Comparison of ENCODE assay signal across 13 cellular contexts in the genomic region with DNA sequence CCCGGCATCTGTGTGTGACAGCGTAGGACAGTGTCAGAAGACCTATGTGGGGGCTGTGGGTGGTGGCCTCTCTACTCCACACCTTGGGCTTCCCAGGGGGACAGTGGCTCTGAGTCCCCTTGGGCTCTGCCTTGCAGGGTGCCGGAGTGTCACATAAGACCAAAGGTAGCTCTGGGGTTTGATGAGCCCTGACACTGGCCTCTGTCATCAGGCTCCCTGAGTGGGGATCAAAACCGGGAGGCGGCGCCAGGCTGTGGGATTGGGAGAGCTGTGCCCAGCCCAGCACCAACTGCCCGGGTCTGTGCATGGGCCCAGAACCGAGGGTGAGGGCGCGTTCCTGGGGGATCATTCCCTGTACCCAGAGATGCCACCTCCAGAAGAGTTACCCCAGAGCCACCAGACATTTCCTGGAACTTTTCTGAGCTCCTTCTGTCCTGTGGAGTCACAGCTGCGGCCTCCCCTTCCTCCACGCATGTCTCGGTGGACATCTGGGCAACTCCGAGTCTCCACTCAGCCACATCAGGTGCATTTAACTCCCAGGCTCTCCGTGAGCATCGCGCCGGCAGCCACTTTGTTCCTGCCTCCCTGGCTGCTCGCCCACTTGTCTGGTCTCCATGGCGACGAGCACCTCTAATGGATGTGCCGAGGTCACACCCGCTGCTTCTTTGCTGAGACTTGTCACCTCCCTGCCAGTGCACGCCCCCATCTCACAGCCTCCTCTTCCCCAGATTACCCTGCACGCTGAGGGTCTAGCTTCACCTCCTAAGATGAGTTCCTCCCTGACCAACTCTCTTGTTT.
DNase-seq lines count a peak whose midpoint lies in the region; ATAC-seq, FAIRE-seq and TF ChIP-seq lines count a peak whose summit lies in the region.
"Had no signal": no experiment of that assay in that cellular context is flagged by ENCODE, and none has a peak within 500 bp of the region (broad histone marks: within the 10 kb centered on the region; RNA-seq: fewer than 3 reads in every experiment).

No MANE protein-coding gene starts in this region.

- peaks cover 15% of the 10 kb centered on the region for H3K4me1 ChIP-seq in body of pancreas

- no peaks in the 10 kb centered on the region for H3K36me3 ChIP-seq in body of pancreas (replicated peaks in 1 of 2; ENCODE audit: insufficient read depth in 1 of 2, low read depth in 2 of 2)

- H3K27ac ChIP-seq in body of pancreas (no peak overlapping the region), temporal lobe (ENCODE audit: low read depth, low read length) (peak overlapping the region; percentile 72)

- no peak overlapping the region for H3K4me3 Mint-ChIP-seq in activated naive CD4-positive, alpha-beta T cell treated with anti-CD3 and anti-CD28 coated beads, Interleukin-2, amount 10 ng/mL, durations not matched to agents 7 days and 5 days
- peak overlapping the region in 1 of 5 donors; percentile 15 for H3K4me3 Mint-ChIP-seq in immature natural killer cell
- H3K4me3 Mint-ChIP-seq: B cell had no signal

- no peak for FAIRE-seq in GM12892 (lab: Jason Lieb, UNC)
- FAIRE-seq: TTC549 had no signal

- peak overlapping the region; percentile 88 for H3K27ac Mint-ChIP-seq in activated naive CD4-positive, alpha-beta T cell treated with anti-CD3 and anti-CD28 coated beads, Interleukin-2, amount 10 ng/mL, durations not matched to agents 7 days and 5 days
- H3K27ac Mint-ChIP-seq in immature natural killer cell = peak overlapping the region in 1 of 6 donors; percentile 52
- H3K27ac Mint-ChIP-seq: B cell had no signal

- no peaks in the 10 kb centered on the region for H3K9me3 ChIP-seq in body of pancreas

- no peaks in the 10 kb centered on the region for H3K36me3 Mint-ChIP-seq in activated naive CD4-positive, alpha-beta T cell treated with anti-CD3 and anti-CD28 coated beads, Interleukin-2, amount 10 ng/mL, durations not matched to agents 7 days and 5 days
- H3K36me3 Mint-ChIP-seq in immature natural killer cell = no peaks in the 10 kb centered on the region

- no peak overlapping the region for H3K4me3 ChIP-seq in body of pancreas

- CTCF ChIA-PET in activated naive CD4-positive, alpha-beta T cell treated with anti-CD3 and anti-CD28 coated beads, Interleukin-2, amount 10 ng/mL, durations not matched to agents 7 days and 5 days (lab: Charles Lee) = interaction anchor here (0.8 to 1.0 kb wide), 2 partner anchors 31 to 46 kb away, joined by 3 read pairs; no protein-coding TSS in a partner anchor

- peaks cover 48% of the 10 kb centered on the region for H3K4me1 Mint-ChIP-seq in activated naive CD4-positive, alpha-beta T cell treated with anti-CD3 and anti-CD28 coated beads, Interleukin-2, amount 10 ng/mL, durations not matched to agents 7 days and 5 days
- peaks cover 10 to 14% of the 10 kb centered on the region in 2 donors for H3K4me1 Mint-ChIP-seq in immature natural killer cell

- intact Hi-C loops in body of pancreas (cut with DNase I) = no loop called here

- H3K27me3 Mint-ChIP-seq in activated naive CD4-positive, alpha-beta T cell treated with anti-CD3 and anti-CD28 coated beads, Interleukin-2, amount 10 ng/mL, durations not matched to agents 7 days and 5 days = peaks cover 23% of the 10 kb centered on the region
- H3K27me3 Mint-ChIP-seq in immature natural killer cell (ENCODE audit: low read depth in 3 of 3) = peaks cover 1 to 16% (median 6%) of the 10 kb centered on the region in 3 donors

- no peak for ATAC-seq in body of pancreas

- WGBS in body of pancreas, 2 donors = 81 to 89% methylated on average over 20 to 22 of the region's 25 CpGs

- no peak for TF ChIP-seq CTCF in body of pancreas (IDR thresholded peaks at IDR 0.05)

- no peak for TF ChIP-seq POLR2A in body of pancreas (IDR thresholded peaks at IDR 0.05)
- no peak for TF ChIP-seq POLR2A in GM12892 (IDR thresholded peaks at IDR 0.05; ENCODE audit: low read depth, low read length)

- no peaks in the 10 kb centered on the region for H3K9me3 Mint-ChIP-seq in activated naive CD4-positive, alpha-beta T cell treated with anti-CD3 and anti-CD28 coated beads, Interleukin-2, amount 10 ng/mL, durations not matched to agents 7 days and 5 days
- H3K9me3 Mint-ChIP-seq in immature natural killer cell = no peaks in the 10 kb centered on the region

- no peaks in the 10 kb centered on the region for H3K27me3 ChIP-seq in body of pancreas

- no peak for DNase-seq in activated naive CD4-positive, alpha-beta T cell treated with anti-CD3 and anti-CD28 coated beads, Interleukin-2, amount 10 ng/mL, durations not matched to agents 7 days and 5 days
- DNase-seq in activated naive CD4-positive, alpha-beta T cell treated with anti-CD3 and anti-CD28 coated beads, Interleukin-2, amount 50 U/mL, for 16 hours = no peak
- DNase-seq in NCI-H2107 (lab: John Stamatoyannopoulos, UW) = peak; percentile 89
- peak in 3 of 4 donors; percentile 34 to 52 (median 43) for DNase-seq in body of pancreas
- DNase-seq in stimulated activated CD4-positive, alpha-beta T cell treated with anti-CD3 and anti-CD28 coated beads, Interleukin-2, amount 100 ng/mL, for 48 hours = no peak
- DNase-seq in immature natural killer cell = no peak
- no peak for DNase-seq in GM12892 (ENCODE audit: insufficient read length)
- DNase-seq: activated gamma-delta T cell treated with Interleukin-2 at 50 U/mL for 16 hours; effector CD8-positive, alpha-beta T cell; NCI-H1048 had no signal

Comparison
In these comparisons a context has a peak if more than half of its experiments do, and no peak if none do; other contexts are left out.
1. DNase-seq: peak in NCI-H2107 (single experiment) and body of pancreas (3 of 4); none in activated naive CD4-positive, alpha-beta T cell treated with anti-CD3 and anti-CD28 coated beads, Interleukin-2, amount 10 ng/mL, durations not matched to agents 7 days and 5 days (single experiment), activated naive CD4-positive, alpha-beta T cell treated with anti-CD3 and anti-CD28 coated beads, Interleukin-2, amount 50 U/mL, for 16 hours (single experiment), stimulated activated CD4-positive, alpha-beta T cell treated with anti-CD3 and anti-CD28 coated beads, Interleukin-2, amount 100 ng/mL, for 48 hours (0 of 2), immature natural killer cell (0 of 3) and GM12892 (single experiment).